Comparison of ENCODE assay signal across 2 cellular contexts in the genomic region with DNA sequence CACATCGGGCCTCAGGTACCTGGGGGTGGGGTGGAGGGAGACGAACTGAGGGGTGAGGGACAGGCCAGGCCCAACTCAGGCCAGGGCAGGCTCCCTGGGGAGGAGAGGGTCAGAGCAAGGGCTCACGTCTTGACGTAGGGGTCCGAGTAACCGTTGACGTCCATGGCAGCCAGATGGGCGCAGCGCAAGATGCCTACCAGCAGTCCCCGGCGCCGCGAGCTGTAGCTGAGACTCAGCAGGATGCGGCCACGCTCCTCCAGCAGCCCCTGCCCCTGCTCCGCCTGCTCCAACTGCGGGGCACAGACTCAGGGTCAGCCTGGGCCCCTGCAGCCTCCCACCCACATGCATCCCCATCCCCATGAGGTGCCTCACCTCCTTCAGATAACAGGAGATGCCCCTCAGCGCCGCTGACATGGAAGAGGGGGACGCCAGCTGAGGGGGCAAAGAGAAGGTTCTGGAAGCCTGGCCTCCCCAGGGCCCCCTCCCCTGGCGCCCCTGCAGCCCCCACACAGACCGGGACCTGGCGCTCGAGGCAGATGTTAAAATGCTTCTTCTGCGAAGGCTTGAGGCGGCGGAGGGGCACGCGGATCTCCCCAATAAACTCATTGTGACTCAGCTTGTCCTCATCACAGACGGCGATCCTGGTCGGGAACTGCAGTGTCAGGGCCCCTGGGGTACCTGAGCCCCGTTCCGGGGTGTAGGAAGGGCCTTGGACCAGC.
TF ChIP-seq lines count a peak whose summit lies in the region.

No MANE protein-coding gene starts in this region.

TF ChIP-seq in HEK293, 187 proteins besides CTCF, POLR2A, EP300 and RAD21:
- TF ChIP-seq IKZF3 (tag by site-specific recombination; IDR thresholded peaks at IDR 0.05) = 0 out of 2 replicates have a peak, but pooled peaks have one; percentile 13
- TF ChIP-seq ZNF155 (tag by site-specific recombination; IDR thresholded peaks at IDR 0.05) = no peak

TF ChIP-seq in H1, 55 proteins besides CTCF, POLR2A, EP300 and RAD21:
- TF ChIP-seq RFX5 (IDR thresholded peaks at IDR 0.05; ENCODE audit: borderline replicate concordance, low read depth, low read length) = no peak
- TF ChIP-seq NANOG (IDR thresholded peaks at IDR 0.05; ENCODE audit: insufficient read depth, low read depth, low read length, poor library complexity, severe bottlenecking) = no peak
- no peak for TF ChIP-seq KDM4A (IDR thresholded peaks at IDR 0.05; ENCODE audit: low read depth, low read length, severe bottlenecking)
- TF ChIP-seq EGR1 (IDR thresholded peaks at IDR 0.05; ENCODE audit: borderline replicate concordance, low read depth, low read length) = no peak
- no peak for TF ChIP-seq POU5F1 (IDR thresholded peaks at IDR 0.05; ENCODE audit: low read depth, low read length)
- TF ChIP-seq BCL11A (IDR thresholded peaks at IDR 0.05; ENCODE audit: low read depth in 2 of 2, low read length in 2 of 2) = no peak
- TF ChIP-seq ASH2L (IDR thresholded peaks at IDR 0.05; ENCODE audit: low read length) = no peak
- TF ChIP-seq, protein P1, sequence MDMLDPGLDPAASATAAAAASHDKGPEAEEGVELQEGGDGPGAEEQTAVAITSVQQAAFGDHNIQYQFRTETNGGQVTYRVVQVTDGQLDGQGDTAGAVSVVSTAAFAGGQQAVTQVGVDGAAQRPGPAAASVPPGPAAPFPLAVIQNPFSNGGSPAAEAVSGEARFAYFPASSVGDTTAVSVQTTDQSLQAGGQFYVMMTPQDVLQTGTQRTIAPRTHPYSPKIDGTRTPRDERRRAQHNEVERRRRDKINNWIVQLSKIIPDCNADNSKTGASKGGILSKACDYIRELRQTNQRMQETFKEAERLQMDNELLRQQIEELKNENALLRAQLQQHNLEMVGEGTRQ (IDR thresholded peaks at IDR 0.05; ENCODE audit: low read length) = no peak
- no peak for TF ChIP-seq TAF7 (optimal IDR thresholded peaks at IDR 0.05; ENCODE audit: borderline replicate concordance, low read depth, low read length)
- TF ChIP-seq, protein P2, sequence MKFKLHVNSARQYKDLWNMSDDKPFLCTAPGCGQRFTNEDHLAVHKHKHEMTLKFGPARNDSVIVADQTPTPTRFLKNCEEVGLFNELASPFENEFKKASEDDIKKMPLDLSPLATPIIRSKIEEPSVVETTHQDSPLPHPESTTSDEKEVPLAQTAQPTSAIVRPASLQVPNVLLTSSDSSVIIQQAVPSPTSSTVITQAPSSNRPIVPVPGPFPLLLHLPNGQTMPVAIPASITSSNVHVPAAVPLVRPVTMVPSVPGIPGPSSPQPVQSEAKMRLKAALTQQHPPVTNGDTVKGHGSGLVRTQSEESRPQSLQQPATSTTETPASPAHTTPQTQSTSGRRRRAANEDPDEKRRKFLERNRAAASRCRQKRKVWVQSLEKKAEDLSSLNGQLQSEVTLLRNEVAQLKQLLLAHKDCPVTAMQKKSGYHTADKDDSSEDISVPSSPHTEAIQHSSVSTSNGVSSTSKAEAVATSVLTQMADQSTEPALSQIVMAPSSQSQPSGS (IDR thresholded peaks at IDR 0.05; ENCODE audit: low read length) = no peak
- TF ChIP-seq JUN (IDR thresholded peaks at IDR 0.05; ENCODE audit: low read depth, low read length) = no peak
- TF ChIP-seq SIRT6 (IDR thresholded peaks at IDR 0.05; ENCODE audit: low read length) = no peak
- no peak for TF ChIP-seq CREB1 (IDR thresholded peaks at IDR 0.05)
- TF ChIP-seq BRCA1 (IDR thresholded peaks at IDR 0.05; ENCODE audit: low read depth, low read length) = no peak
- no peak for TF ChIP-seq SUZ12 (IDR thresholded peaks at IDR 0.05; ENCODE audit: low read length)
- TF ChIP-seq CHD1 (IDR thresholded peaks at IDR 0.05; ENCODE audit: low read depth, low read length) = no peak
- TF ChIP-seq FOSL1 (IDR thresholded peaks at IDR 0.05; ENCODE audit: insufficient read depth, low read depth, low read length) = no peak
- TF ChIP-seq CHD2 (IDR thresholded peaks at IDR 0.05; ENCODE audit: low read length) = no peak
- TF ChIP-seq SAP30 (IDR thresholded peaks at IDR 0.05; ENCODE audit: insufficient read depth, insufficient replicate concordance, low read length) = no peak
- no peak for TF ChIP-seq SIX5 (IDR thresholded peaks at IDR 0.05; ENCODE audit: low read depth, low read length)
